Comparison of ENCODE assay signal across 18 cellular contexts in the genomic region with DNA sequence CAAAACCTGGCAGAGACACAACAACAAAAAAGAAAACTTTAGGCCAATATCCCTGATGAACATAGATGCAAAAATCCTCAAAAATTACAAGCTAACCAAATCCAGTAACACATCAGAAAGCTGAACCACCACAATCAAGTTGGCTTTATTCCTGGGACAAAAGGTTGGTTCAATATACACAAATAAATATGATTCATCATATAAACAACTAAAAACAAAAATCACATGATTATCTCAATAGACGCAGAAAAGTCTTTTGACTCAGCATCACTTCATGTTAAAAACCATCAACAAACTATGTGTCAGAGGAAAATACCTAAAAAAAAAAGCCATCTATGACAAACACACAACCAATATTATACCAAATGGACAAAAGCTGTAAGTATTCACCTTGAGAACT.
"Had no signal": no experiment of that assay in that cellular context is flagged by ENCODE, and none has a peak within 500 bp of the region (broad histone marks: within the 10 kb centered on the region; RNA-seq: fewer than 3 reads in every experiment).

No MANE protein-coding gene starts in this region.

- DNase-seq: activated CD4-positive, alpha-beta T cell treated with anti-CD3 and anti-CD28 coated beads, Interleukin-2, amount 50 U/mL, for 4 hours; activated CD4-positive, CD25-positive, alpha-beta regulatory T cell treated with anti-CD3 and anti-CD28 coated beads, Interleukin-2, amount 50 U/mL, for 72 hours; activated naive CD4-positive, alpha-beta T cell; activated T-cell treated with anti-CD3 and anti-CD28 coated beads for 4 hours; aorta; esophagus squamous epithelium; hippocampal formation; kidney; left lung; mucosa of descending colon; naive thymus-derived CD4-positive, alpha-beta T cell; retina; stimulated activated CD4-positive, alpha-beta T cell treated with anti-CD3 and anti-CD28 coated beads, Interleukin-4, amount 100 ng/mL, for 1 hour; stimulated activated naive CD4-positive, alpha-beta T cell; transverse colon had no signal

- H3K27me3 ChIP-seq: cardiac muscle cell, esophagus squamous epithelium, left lung, neutrophil, transverse colon, vagina had no signal

- H3K36me3 ChIP-seq: cardiac muscle cell, esophagus squamous epithelium, left lung, neutrophil, transverse colon, vagina had no signal

- H3K27ac ChIP-seq: cardiac muscle cell, esophagus squamous epithelium, left lung, neutrophil, transverse colon, vagina had no signal

- H3K4me3 ChIP-seq: cardiac muscle cell, esophagus squamous epithelium, left lung, mucosa of descending colon, transverse colon, vagina had no signal

- H3K9me3 ChIP-seq: esophagus squamous epithelium, mucosa of descending colon, neutrophil, transverse colon, vagina had no signal

- H3K4me1 ChIP-seq: esophagus squamous epithelium, left lung, transverse colon, vagina had no signal

- ATAC-seq: left lung; mucosa of descending colon; naive thymus-derived CD4-positive, alpha-beta T cell had no signal
